11 cellular contexts compared by ENCODE assay signal in genomic region chr6:57048577-57048976, GRCh38.
A peak's percentile ranks its signal among the peaks of the same experiment; 100 is the strongest.
DNase-seq lines count a peak whose midpoint lies in the region; ATAC-seq and TF ChIP-seq lines count a peak whose summit lies in the region.
"Had no signal": no experiment of that assay in that cellular context is flagged by ENCODE, and none has a peak within 500 bp of the region (broad histone marks: within the 10 kb centered on the region; RNA-seq: fewer than 3 reads in every experiment).

No MANE protein-coding gene starts in this region.

- no peaks in the 10 kb centered on the region for H3K27me3 Mint-ChIP-seq in activated naive CD4-positive, alpha-beta T cell treated with anti-CD3 and anti-CD28 coated beads, Interleukin-2, amount 50 U/mL, for 24 hours
- H3K27me3 Mint-ChIP-seq in stimulated activated naive CD8-positive, alpha-beta T cell treated with anti-CD3 and anti-CD28 coated beads, Interleukin-15, amount 100 ng/mL, for 72 hours: peaks cover 24% of the 10 kb centered on the region

- no peak for ATAC-seq in stimulated activated naive CD8-positive, alpha-beta T cell treated with anti-CD3 and anti-CD28 coated beads, Interleukin-15, amount 100 ng/mL, for 72 hours
- ATAC-seq in HG03571 (IDR thresholded peaks at IDR 0.05; ENCODE audit: unreplicated experiment) (no peak), HG03378 (IDR thresholded peaks at IDR 0.05; ENCODE audit: unreplicated experiment) (no peak)

- DNase-seq in activated naive CD4-positive, alpha-beta T cell treated with Interleukin-2 at 50 U/mL for 16 hours: no peak
- peak; percentile 89 for DNase-seq in RKO (ENCODE audit: low spot score)
- peak; percentile 39 for DNase-seq in epithelial cell of esophagus (ENCODE audit: low read depth)
- DNase-seq in stimulated activated naive CD8-positive, alpha-beta T cell treated with anti-CD3 and anti-CD28 coated beads, Interleukin-15, amount 100 ng/mL, for 72 hours: no peak
- DNase-seq in D341Med (ENCODE audit: low spot score): no peak
- DNase-seq: activated CD8-positive, alpha-beta memory T cell treated with anti-CD3 and anti-CD28 coated beads, Interleukin-2, amount 50 U/mL, for 4 hours; NCI-H2081 treated with DMSO at 0.1 percent for 48 hours had no signal

- H3K36me3 Mint-ChIP-seq in activated naive CD4-positive, alpha-beta T cell treated with anti-CD3 and anti-CD28 coated beads, Interleukin-2, amount 50 U/mL, for 24 hours: peaks cover 12% of the 10 kb centered on the region

- H3K9me3 Mint-ChIP-seq in activated naive CD4-positive, alpha-beta T cell treated with anti-CD3 and anti-CD28 coated beads, Interleukin-2, amount 50 U/mL, for 24 hours: no peaks in the 10 kb centered on the region
- no peaks in the 10 kb centered on the region for H3K9me3 Mint-ChIP-seq in stimulated activated naive CD8-positive, alpha-beta T cell treated with anti-CD3 and anti-CD28 coated beads, Interleukin-15, amount 100 ng/mL, for 72 hours

- TF ChIP-seq CTCF in epithelial cell of esophagus (IDR thresholded peaks at IDR 0.05; ENCODE audit: insufficient read depth, low read depth, low read length, missing control alignments): no peak

- H3K4me3 Mint-ChIP-seq in activated naive CD4-positive, alpha-beta T cell treated with anti-CD3 and anti-CD28 coated beads, Interleukin-2, amount 50 U/mL, for 24 hours: peak overlapping the region; percentile 85
- H3K4me3 Mint-ChIP-seq in stimulated activated naive CD8-positive, alpha-beta T cell treated with anti-CD3 and anti-CD28 coated beads, Interleukin-15, amount 100 ng/mL, for 72 hours: peak overlapping the region; percentile 63 to 85

- peaks cover 34% of the 10 kb centered on the region for H3K4me1 Mint-ChIP-seq in activated naive CD4-positive, alpha-beta T cell treated with anti-CD3 and anti-CD28 coated beads, Interleukin-2, amount 50 U/mL, for 24 hours
- H3K4me1 Mint-ChIP-seq in stimulated activated naive CD8-positive, alpha-beta T cell treated with anti-CD3 and anti-CD28 coated beads, Interleukin-15, amount 100 ng/mL, for 72 hours: peaks cover 41% of the 10 kb centered on the region

- no peak overlapping the region for H3K27ac Mint-ChIP-seq in activated naive CD4-positive, alpha-beta T cell treated with anti-CD3 and anti-CD28 coated beads, Interleukin-2, amount 50 U/mL, for 24 hours
- no peak overlapping the region for H3K27ac Mint-ChIP-seq in stimulated activated naive CD8-positive, alpha-beta T cell treated with anti-CD3 and anti-CD28 coated beads, Interleukin-15, amount 100 ng/mL, for 72 hours

- H3K4me3 ChIP-seq in epithelial cell of esophagus (ENCODE audit: low read length): no peak overlapping the region
- H3K4me3 ChIP-seq: SJSA1 had no signal

Comparison
In these comparisons a context has a peak if more than half of its experiments do, and no peak if none do; other contexts are left out.
1. DNase-seq: peak in RKO (single experiment) and epithelial cell of esophagus (single experiment); none in activated naive CD4-positive, alpha-beta T cell treated with Interleukin-2 at 50 U/mL for 16 hours (single experiment), stimulated activated naive CD8-positive, alpha-beta T cell treated with anti-CD3 and anti-CD28 coated beads, Interleukin-15, amount 100 ng/mL, for 72 hours (0 of 2) and D341Med (single experiment).